Comparison of ENCODE assay signal across 1 cellular context in the genomic region with DNA sequence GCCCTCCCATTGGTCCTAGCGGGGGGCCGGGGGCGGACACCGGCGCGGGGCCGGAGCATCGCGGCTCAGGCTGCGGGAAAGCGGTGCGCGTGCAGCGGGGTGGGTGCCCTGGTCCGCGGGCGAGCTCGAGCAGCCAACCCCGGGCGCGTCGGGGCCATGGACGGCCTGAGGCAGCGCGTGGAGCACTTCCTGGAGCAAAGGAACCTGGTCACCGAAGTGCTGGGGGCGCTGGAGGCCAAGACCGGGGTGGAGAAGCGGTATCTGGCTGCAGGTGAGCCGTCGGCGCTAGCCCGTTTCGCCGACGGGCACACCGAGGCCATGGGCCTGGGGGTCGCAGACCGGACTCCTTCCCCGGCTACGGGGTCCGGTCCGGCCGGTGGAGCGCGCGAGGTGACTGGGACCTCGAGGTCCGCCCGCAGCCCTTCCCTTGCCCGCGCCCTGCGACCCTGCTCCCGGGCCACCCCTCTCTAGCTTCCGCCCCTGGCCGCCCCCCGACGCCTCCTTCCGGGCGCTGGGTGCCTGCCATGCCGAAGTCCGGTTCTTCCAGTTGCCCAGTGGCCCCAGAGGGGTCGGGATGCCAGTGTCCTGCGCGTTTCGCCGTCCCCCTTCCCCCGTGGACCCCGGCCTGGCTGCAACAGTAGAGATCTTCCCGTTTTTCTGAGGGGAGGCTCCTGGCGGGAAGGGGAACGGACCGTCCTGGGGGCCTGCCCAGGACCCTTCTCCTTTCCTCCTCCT.
TF ChIP-seq lines count a peak whose summit lies in the region.

Gene REEP6 (plus strand): TSS at position 68 of the 735 bp plus-strand sequence. CDS start 89 bp downstream, at position 157.

TF ChIP-seq in HepG2, 621 proteins besides CTCF, POLR2A, EP300 and RAD21 (continued from another document and continues in another):
- TF ChIP-seq, protein P1, sequence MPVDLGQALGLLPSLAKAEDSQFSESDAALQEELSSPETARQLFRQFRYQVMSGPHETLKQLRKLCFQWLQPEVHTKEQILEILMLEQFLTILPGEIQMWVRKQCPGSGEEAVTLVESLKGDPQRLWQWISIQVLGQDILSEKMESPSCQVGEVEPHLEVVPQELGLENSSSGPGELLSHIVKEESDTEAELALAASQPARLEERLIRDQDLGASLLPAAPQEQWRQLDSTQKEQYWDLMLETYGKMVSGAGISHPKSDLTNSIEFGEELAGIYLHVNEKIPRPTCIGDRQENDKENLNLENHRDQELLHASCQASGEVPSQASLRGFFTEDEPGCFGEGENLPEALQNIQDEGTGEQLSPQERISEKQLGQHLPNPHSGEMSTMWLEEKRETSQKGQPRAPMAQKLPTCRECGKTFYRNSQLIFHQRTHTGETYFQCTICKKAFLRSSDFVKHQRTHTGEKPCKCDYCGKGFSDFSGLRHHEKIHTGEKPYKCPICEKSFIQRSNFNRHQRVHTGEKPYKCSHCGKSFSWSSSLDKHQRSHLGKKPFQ (CRISPR knock-in tag; IDR thresholded peaks at IDR 0.05; ENCODE audit: insufficient replicate concordance) = no peak
- TF ChIP-seq HNRNPH1 (optimal IDR thresholded peaks at IDR 0.05; ENCODE audit: low read depth, low read length) (no peak), ZNF33B (CRISPR knock-in tag; IDR thresholded peaks at IDR 0.05) (peak; percentile 80; the same call in 1 of the 2 replicates), SATB2 (CRISPR knock-in tag; IDR thresholded peaks at IDR 0.05) (no peak), ZNF672 (CRISPR knock-in tag; IDR thresholded peaks at IDR 0.05) (no peak), MAZ (IDR thresholded peaks at IDR 0.05; ENCODE audit: borderline replicate concordance, low read depth, low read length) (no peak; the same call in 1 of the 2 replicates), MAZ (CRISPR knock-in tag; IDR thresholded peaks at IDR 0.05; ENCODE audit: low read depth) (peak; percentile 58; the same call in 1 of the 2 replicates), GATA4 (IDR thresholded peaks at IDR 0.05; ENCODE audit: borderline replicate concordance, low read depth) (no peak), CBX5 (CRISPR knock-in tag; IDR thresholded peaks at IDR 0.05; ENCODE audit: borderline replicate concordance) (no peak), E2F5 (CRISPR knock-in tag; conservative IDR thresholded peaks at IDR 0.05) (0 out of 2 replicates have a peak, but pooled peaks have one; percentile 58), HOXA3 (CRISPR knock-in tag; IDR thresholded peaks at IDR 0.05) (peak; percentile 68), ZNF564 (CRISPR knock-in tag; IDR thresholded peaks at IDR 0.05) (peak; percentile 62; the same call in 1 of the 2 replicates), AGO2 (optimal IDR thresholded peaks at IDR 0.05; ENCODE audit: low read depth, low read length) (peak; percentile 72), ISL2 (CRISPR knock-in tag; IDR thresholded peaks at IDR 0.05) (0 out of 2 replicates have a peak, but pooled peaks have one; percentile 36), ZNF747 (CRISPR knock-in tag; IDR thresholded peaks at IDR 0.05; ENCODE audit: borderline replicate concordance) (0 out of 2 replicates have a peak, but pooled peaks have one; percentile 16), ZNF563 (CRISPR knock-in tag; IDR thresholded peaks at IDR 0.05) (peak; percentile 75; the same call in 1 of the 2 replicates), ZNF891 (CRISPR knock-in tag; IDR thresholded peaks at IDR 0.05) (peak; percentile 79; the same call in 1 of the 2 replicates), NONO (IDR thresholded peaks at IDR 0.05) (no peak), NONO (CRISPR knock-in tag; conservative IDR thresholded peaks at IDR 0.05) (peak; percentile 74), NFATC3 (CRISPR knock-in tag; IDR thresholded peaks at IDR 0.05) (no peak), ZFP82 (CRISPR knock-in tag; IDR thresholded peaks at IDR 0.05; ENCODE audit: borderline replicate concordance) (0 out of 2 replicates have a peak, but pooled peaks have one; percentile 76), ZNF766 (CRISPR knock-in tag; IDR thresholded peaks at IDR 0.05; ENCODE audit: borderline replicate concordance) (peak; percentile 85; the same call in 1 of the 2 replicates), CREB3 (CRISPR knock-in tag; IDR thresholded peaks at IDR 0.05) (no peak), ZNF557 (CRISPR knock-in tag; IDR thresholded peaks at IDR 0.05) (no peak), ZBTB7B (CRISPR knock-in tag; IDR thresholded peaks at IDR 0.05) (no peak), UBTF (CRISPR knock-in tag; IDR thresholded peaks at IDR 0.05) (peak; percentile 80), ZNF383 (CRISPR knock-in tag; IDR thresholded peaks at IDR 0.05; ENCODE audit: borderline replicate concordance) (no peak)
- TF ChIP-seq, protein P2, sequence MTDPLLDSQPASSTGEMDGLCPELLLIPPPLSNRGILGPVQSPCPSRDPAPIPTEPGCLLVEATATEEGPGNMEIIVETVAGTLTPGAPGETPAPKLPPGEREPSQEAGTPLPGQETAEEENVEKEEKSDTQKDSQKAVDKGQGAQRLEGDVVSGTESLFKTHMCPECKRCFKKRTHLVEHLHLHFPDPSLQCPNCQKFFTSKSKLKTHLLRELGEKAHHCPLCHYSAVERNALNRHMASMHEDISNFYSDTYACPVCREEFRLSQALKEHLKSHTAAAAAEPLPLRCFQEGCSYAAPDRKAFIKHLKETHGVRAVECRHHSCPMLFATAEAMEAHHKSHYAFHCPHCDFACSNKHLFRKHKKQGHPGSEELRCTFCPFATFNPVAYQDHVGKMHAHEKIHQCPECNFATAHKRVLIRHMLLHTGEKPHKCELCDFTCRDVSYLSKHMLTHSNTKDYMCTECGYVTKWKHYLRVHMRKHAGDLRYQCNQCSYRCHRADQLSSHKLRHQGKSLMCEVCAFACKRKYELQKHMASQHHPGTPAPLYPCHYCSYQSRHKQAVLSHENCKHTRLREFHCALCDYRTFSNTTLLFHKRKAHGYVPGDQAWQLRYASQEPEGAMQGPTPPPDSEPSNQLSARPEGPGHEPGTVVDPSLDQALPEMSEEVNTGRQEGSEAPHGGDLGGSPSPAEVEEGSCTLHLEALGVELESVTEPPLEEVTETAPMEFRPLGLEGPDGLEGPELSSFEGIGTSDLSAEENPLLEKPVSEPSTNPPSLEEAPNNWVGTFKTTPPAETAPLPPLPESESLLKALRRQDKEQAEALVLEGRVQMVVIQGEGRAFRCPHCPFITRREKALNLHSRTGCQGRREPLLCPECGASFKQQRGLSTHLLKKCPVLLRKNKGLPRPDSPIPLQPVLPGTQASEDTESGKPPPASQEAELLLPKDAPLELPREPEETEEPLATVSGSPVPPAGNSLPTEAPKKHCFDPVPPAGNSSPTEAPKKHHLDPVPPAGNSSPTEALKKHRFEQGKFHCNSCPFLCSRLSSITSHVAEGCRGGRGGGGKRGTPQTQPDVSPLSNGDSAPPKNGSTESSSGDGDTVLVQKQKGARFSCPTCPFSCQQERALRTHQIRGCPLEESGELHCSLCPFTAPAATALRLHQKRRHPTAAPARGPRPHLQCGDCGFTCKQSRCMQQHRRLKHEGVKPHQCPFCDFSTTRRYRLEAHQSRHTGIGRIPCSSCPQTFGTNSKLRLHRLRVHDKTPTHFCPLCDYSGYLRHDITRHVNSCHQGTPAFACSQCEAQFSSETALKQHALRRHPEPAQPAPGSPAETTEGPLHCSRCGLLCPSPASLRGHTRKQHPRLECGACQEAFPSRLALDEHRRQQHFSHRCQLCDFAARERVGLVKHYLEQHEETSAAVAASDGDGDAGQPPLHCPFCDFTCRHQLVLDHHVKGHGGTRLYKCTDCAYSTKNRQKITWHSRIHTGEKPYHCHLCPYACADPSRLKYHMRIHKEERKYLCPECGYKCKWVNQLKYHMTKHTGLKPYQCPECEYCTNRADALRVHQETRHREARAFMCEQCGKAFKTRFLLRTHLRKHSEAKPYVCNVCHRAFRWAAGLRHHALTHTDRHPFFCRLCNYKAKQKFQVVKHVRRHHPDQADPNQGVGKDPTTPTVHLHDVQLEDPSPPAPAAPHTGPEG (CRISPR knock-in tag; IDR thresholded peaks at IDR 0.05) = peak; percentile 73; the same call in 1 of the 2 replicates
- TF ChIP-seq, protein P3, sequence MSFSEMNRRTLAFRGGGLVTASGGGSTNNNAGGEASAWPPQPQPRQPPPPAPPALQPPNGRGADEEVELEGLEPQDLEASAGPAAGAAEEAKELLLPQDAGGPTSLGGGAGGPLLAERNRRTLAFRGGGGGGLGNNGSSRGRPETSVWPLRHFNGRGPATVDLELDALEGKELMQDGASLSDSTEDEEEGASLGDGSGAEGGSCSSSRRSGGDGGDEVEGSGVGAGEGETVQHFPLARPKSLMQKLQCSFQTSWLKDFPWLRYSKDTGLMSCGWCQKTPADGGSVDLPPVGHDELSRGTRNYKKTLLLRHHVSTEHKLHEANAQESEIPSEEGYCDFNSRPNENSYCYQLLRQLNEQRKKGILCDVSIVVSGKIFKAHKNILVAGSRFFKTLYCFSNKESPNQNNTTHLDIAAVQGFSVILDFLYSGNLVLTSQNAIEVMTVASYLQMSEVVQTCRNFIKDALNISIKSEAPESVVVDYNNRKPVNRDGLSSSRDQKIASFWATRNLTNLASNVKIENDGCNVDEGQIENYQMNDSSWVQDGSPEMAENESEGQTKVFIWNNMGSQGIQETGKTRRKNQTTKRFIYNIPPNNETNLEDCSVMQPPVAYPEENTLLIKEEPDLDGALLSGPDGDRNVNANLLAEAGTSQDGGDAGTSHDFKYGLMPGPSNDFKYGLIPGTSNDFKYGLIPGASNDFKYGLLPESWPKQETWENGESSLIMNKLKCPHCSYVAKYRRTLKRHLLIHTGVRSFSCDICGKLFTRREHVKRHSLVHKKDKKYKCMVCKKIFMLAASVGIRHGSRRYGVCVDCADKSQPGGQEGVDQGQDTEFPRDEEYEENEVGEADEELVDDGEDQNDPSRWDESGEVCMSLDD (CRISPR knock-in tag; IDR thresholded peaks at IDR 0.05; ENCODE audit: borderline replicate concordance) = 0 out of 2 replicates have a peak, but pooled peaks have one; percentile 40
- TF ChIP-seq, protein P4, sequence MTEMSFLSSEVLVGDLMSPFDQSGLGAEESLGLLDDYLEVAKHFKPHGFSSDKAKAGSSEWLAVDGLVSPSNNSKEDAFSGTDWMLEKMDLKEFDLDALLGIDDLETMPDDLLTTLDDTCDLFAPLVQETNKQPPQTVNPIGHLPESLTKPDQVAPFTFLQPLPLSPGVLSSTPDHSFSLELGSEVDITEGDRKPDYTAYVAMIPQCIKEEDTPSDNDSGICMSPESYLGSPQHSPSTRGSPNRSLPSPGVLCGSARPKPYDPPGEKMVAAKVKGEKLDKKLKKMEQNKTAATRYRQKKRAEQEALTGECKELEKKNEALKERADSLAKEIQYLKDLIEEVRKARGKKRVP (CRISPR knock-in tag; IDR thresholded peaks at IDR 0.05) = peak in 1 of 2 experiments; percentile 35; a peak in 1 of 4 replicates
- TF ChIP-seq, protein P5, sequence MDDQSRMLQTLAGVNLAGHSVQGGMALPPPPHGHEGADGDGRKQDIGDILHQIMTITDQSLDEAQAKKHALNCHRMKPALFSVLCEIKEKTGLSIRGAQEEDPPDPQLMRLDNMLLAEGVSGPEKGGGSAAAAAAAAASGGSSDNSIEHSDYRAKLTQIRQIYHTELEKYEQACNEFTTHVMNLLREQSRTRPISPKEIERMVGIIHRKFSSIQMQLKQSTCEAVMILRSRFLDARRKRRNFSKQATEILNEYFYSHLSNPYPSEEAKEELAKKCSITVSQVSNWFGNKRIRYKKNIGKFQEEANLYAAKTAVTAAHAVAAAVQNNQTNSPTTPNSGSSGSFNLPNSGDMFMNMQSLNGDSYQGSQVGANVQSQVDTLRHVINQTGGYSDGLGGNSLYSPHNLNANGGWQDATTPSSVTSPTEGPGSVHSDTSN (CRISPR knock-in tag; IDR thresholded peaks at IDR 0.05; ENCODE audit: borderline replicate concordance) = peak; percentile 69; the same call in 1 of the 2 replicates
- TF ChIP-seq, protein P6, sequence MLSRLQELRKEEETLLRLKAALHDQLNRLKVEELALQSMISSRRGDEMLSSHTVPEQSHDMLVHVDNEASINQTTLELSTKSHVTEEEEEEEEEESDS (CRISPR knock-in tag; IDR thresholded peaks at IDR 0.05; ENCODE audit: borderline replicate concordance) = no peak
- TF ChIP-seq, protein P7, sequence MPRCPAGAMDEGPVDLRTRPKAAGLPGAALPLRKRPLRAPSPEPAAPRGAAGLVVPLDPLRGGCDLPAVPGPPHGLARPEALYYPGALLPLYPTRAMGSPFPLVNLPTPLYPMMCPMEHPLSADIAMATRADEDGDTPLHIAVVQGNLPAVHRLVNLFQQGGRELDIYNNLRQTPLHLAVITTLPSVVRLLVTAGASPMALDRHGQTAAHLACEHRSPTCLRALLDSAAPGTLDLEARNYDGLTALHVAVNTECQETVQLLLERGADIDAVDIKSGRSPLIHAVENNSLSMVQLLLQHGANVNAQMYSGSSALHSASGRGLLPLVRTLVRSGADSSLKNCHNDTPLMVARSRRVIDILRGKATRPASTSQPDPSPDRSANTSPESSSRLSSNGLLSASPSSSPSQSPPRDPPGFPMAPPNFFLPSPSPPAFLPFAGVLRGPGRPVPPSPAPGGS (CRISPR knock-in tag; IDR thresholded peaks at IDR 0.05) = peak; percentile 82; the same call in 1 of the 2 replicates
